ENCODE assay signal across 8 cellular contexts in genomic region chr1:212606042-212606733, GRCh38. TPM values are rescaled to one million over a fixed set of nuclear protein-coding genes. Genes with fewer than 3 reads are reported as not detected.
DNase-seq lines count a peak whose midpoint lies in the region; ATAC-seq lines count a peak whose summit lies in the region.

No MANE protein-coding gene starts in this region.

- H3K27ac ChIP-seq in subcutaneous abdominal adipose tissue (ENCODE audit: low read depth, low read length), result no peak overlapping the region

- H3K9me3 ChIP-seq in subcutaneous abdominal adipose tissue (ENCODE audit: control insufficient read depth in 5 of 5, low read length in 5 of 5), result no peaks in the 10 kb centered on the region

- no peak overlapping the region for H3K27ac Mint-ChIP-seq in activated CD4-positive, alpha-beta T cell treated with anti-CD3 and anti-CD28 coated beads for 36 hours
- H3K27ac Mint-ChIP-seq in activated CD4-positive, alpha-beta memory T cell treated with anti-CD3 and anti-CD28 coated beads for 36 hours, result no peak overlapping the region
- no peak overlapping the region for H3K27ac Mint-ChIP-seq in immature natural killer cell

- peaks cover 15% of the 10 kb centered on the region for H3K36me3 Mint-ChIP-seq in activated CD4-positive, alpha-beta T cell treated with anti-CD3 and anti-CD28 coated beads for 36 hours (ENCODE audit: low read depth)
- H3K36me3 Mint-ChIP-seq in activated CD4-positive, alpha-beta memory T cell treated with anti-CD3 and anti-CD28 coated beads for 36 hours, result peaks cover 18% of the 10 kb centered on the region
- no peaks in the 10 kb centered on the region for H3K36me3 Mint-ChIP-seq in immature natural killer cell

- peaks cover 48% of the 10 kb centered on the region for H3K4me1 Mint-ChIP-seq in activated CD4-positive, alpha-beta T cell treated with anti-CD3 and anti-CD28 coated beads for 36 hours
- H3K4me1 Mint-ChIP-seq in activated CD4-positive, alpha-beta memory T cell treated with anti-CD3 and anti-CD28 coated beads for 36 hours (ENCODE audit: low read depth), result peaks cover 49% of the 10 kb centered on the region
- H3K4me1 Mint-ChIP-seq in immature natural killer cell, result peaks cover 19 to 20% of the 10 kb centered on the region in 2 donors

- no peaks in the 10 kb centered on the region for H3K36me3 ChIP-seq in subcutaneous abdominal adipose tissue (ENCODE audit: control insufficient read depth in 5 of 5, insufficient read depth in 5 of 5, low read length in 5 of 5)

- POLR2A ChIA-PET in activated CD4-positive, alpha-beta T cell treated with anti-CD3 and anti-CD28 coated beads for 36 hours (lab: Charles Lee), result no interaction called here
- POLR2A ChIA-PET in activated CD4-positive, alpha-beta memory T cell treated with anti-CD3 and anti-CD28 coated beads for 36 hours (lab: Charles Lee), result interaction anchor here (1.0 to 1.5 kb wide), 2 partner anchors 9 to 24 kb away, joined by 3 to 7 read pairs; no protein-coding TSS in a partner anchor

- H3K27me3 ChIP-seq in subcutaneous abdominal adipose tissue (ENCODE audit: control insufficient read depth in 5 of 5, insufficient read depth in 4 of 5, low read length in 5 of 5), result peaks cover 16 to 45% (median 30%) of the 10 kb centered on the region in 5 donors

- no peaks in the 10 kb centered on the region for H3K9me3 Mint-ChIP-seq in activated CD4-positive, alpha-beta T cell treated with anti-CD3 and anti-CD28 coated beads for 36 hours (ENCODE audit: low read depth)
- H3K9me3 Mint-ChIP-seq in activated CD4-positive, alpha-beta memory T cell treated with anti-CD3 and anti-CD28 coated beads for 36 hours, result no peaks in the 10 kb centered on the region
- peaks cover 0 to 5% (median 0%) of the 10 kb centered on the region in 6 donors for H3K9me3 Mint-ChIP-seq in immature natural killer cell

- H3K4me3 Mint-ChIP-seq in activated CD4-positive, alpha-beta T cell treated with anti-CD3 and anti-CD28 coated beads for 36 hours, result peak overlapping the region; percentile 91
- peak overlapping the region; percentile 91 for H3K4me3 Mint-ChIP-seq in activated CD4-positive, alpha-beta memory T cell treated with anti-CD3 and anti-CD28 coated beads for 36 hours
- peak overlapping the region; percentile 44 to 98 (median 98) for H3K4me3 Mint-ChIP-seq in immature natural killer cell

- H3K4me1 ChIP-seq in subcutaneous abdominal adipose tissue (ENCODE audit: control insufficient read depth in 5 of 5, insufficient read depth in 5 of 5, low read length in 5 of 5), result peaks cover 0 to 47% (median 35%) of the 10 kb centered on the region in 5 donors

- H3K4me3 ChIP-seq in subcutaneous abdominal adipose tissue (ENCODE audit: low read depth in 1 of 5, low read length in 5 of 5), result peak overlapping the region in 4 of 5 donors; percentile 50 to 87 (median 76)

- H3K9ac ChIP-seq in subcutaneous abdominal adipose tissue (ENCODE audit: low read length in 5 of 5), result peak overlapping the region in 2 of 5 donors; percentile 77 to 84

- CTCF ChIA-PET in activated CD4-positive, alpha-beta T cell treated with anti-CD3 and anti-CD28 coated beads for 36 hours (lab: Charles Lee), result interaction anchor here (0.6 to 2.3 kb wide), 3 partner anchors 9 to 129 kb away, joined by 3 to 7 read pairs (median 3); no protein-coding TSS in a partner anchor
- CTCF ChIA-PET in activated CD4-positive, alpha-beta memory T cell treated with anti-CD3 and anti-CD28 coated beads for 36 hours (lab: Charles Lee), result interaction anchor here (2.6 to 3.5 kb wide), 3 partner anchors 9 to 128 kb away, joined by 8 to 21 read pairs (median 9); no protein-coding TSS in a partner anchor

- no peak for ATAC-seq in activated CD4-positive, alpha-beta T cell treated with anti-CD3 and anti-CD28 coated beads for 36 hours
- ATAC-seq in HG02623 (IDR thresholded peaks at IDR 0.05; ENCODE audit: unreplicated experiment) (no peak), HG02840 (IDR thresholded peaks at IDR 0.05; ENCODE audit: low FRiP score, unreplicated experiment) (no peak)

- intact Hi-C loops in activated CD4-positive, alpha-beta T cell treated with anti-CD3 and anti-CD28 coated beads for 36 hours (cut with DNase I, micrococcal nuclease), result loop anchor here (5.0 kb wide), 3 partner anchors 129 to 774 kb away; partner anchors contain the start of genes DTL (in 1 of the 2), INTS7 (in 1 of the 2) and LPGAT1 (in 1 of the 2)
- intact Hi-C loops in activated CD4-positive, alpha-beta memory T cell treated with anti-CD3 and anti-CD28 coated beads for 36 hours (cut with micrococcal nuclease), result loop anchor here (5.0 to 10.0 kb wide), 2 partner anchors 116 to 571 kb away; partner anchors contain the start of genes DTL and INTS7

- DNase-seq in activated CD4-positive, alpha-beta T cell treated with anti-CD3 and anti-CD28 coated beads for 36 hours, result no peak
- DNase-seq in activated CD4-positive, alpha-beta T cell treated with anti-CD3 and anti-CD28 coated beads for 48 hours, result no peak
- no peak for DNase-seq in activated CD4-positive, alpha-beta memory T cell treated with anti-CD3 and anti-CD28 coated beads for 36 hours
- DNase-seq in immature natural killer cell, result no peak
- DNase-seq in inferior parietal cortex (ENCODE audit: extremely low spot score), result no peak

- H3K27me3 Mint-ChIP-seq in activated CD4-positive, alpha-beta T cell treated with anti-CD3 and anti-CD28 coated beads for 36 hours, result peaks cover 58% of the 10 kb centered on the region
- H3K27me3 Mint-ChIP-seq in activated CD4-positive, alpha-beta memory T cell treated with anti-CD3 and anti-CD28 coated beads for 36 hours, result peaks cover 40% of the 10 kb centered on the region
- H3K27me3 Mint-ChIP-seq in immature natural killer cell (ENCODE audit: low read depth in 3 of 3), result peaks cover 34 to 51% (median 43%) of the 10 kb centered on the region in 3 donors

RNA-seq across cellular contexts. Expression of gene ATF3, which starts 2.4 kb away (rescaled TPM):
- 10 to 100 TPM; 40.3 to 44.9 TPM for total RNA-seq in activated CD4-positive, alpha-beta T cell treated with anti-CD3 and anti-CD28 coated beads for 36 hours
- 10 to 100 TPM; 49.7 to 51.5 TPM for total RNA-seq in activated CD4-positive, alpha-beta memory T cell treated with anti-CD3 and anti-CD28 coated beads for 36 hours
- polyA plus RNA-seq in immature natural killer cell, result under 1 TPM in 2 of 3 donors, not detected in 1; 0.40 to 0.70 TPM
